ENCODE assay signal across 1 cellular context in the genomic region with DNA sequence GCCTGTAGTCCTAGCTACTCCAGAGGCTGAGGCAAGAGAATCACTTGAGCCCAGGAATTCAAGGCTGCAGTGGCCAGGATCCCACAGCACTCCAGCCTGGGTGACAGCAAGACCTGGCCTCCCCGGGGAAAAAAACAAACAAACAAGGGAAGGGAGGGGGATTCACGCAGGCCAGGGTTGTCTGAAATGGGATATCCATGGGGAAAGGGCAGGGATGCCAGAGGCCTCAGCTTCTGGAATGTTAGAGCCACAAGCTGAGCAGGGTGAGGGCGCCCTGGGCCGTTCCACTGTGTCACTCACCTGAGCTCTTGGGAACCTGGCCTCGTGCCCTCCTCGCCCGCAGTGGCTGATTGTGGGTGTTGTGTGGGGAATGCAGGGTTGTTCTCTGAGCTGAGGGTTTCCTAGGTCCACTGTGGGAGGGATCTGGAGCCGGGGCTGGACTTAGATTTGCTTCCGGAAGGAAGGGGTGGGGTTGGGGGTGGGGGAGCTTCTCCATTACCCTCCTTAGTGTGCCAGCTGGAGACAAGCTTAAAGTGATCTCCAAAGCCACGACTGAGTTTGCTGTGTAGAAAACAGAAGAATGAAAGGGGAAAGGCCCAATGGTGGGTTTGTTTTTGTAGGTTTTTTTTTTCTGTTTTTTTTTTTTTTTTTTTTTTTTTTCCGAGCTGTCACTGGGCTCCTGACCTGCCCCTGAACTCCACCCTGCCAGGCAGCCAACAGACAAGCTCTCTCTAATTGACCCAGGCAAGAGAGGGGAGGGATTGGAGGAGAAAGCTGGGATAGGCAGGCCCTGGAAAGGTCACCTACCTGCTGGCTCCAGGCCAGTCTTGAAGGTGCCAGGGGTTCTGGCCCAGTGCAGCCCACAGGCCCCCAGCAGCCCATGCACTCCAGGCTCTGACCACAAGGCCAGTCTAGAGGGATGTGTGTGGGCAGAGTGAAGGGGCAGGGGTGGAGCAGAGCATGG.
A peak's percentile ranks its signal among the peaks of the same experiment; 100 is the strongest.
TF ChIP-seq lines count a peak whose summit lies in the region.

A gene (minus strand): TSS at position 414 of the 964 bp plus-strand sequence. CDS start 1,189 bp downstream, outside the sequence.

TF ChIP-seq in HepG2, 621 proteins besides CTCF, POLR2A, EP300 and RAD21 (continued from another document and continues in another):
- TF ChIP-seq, protein P1, sequence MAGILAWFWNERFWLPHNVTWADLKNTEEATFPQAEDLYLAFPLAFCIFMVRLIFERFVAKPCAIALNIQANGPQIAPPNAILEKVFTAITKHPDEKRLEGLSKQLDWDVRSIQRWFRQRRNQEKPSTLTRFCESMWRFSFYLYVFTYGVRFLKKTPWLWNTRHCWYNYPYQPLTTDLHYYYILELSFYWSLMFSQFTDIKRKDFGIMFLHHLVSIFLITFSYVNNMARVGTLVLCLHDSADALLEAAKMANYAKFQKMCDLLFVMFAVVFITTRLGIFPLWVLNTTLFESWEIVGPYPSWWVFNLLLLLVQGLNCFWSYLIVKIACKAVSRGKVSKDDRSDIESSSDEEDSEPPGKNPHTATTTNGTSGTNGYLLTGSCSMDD (CRISPR knock-in tag; IDR thresholded peaks at IDR 0.05), result no peak
- TF ChIP-seq PRMT3 (CRISPR knock-in tag; IDR thresholded peaks at IDR 0.05; ENCODE audit: borderline replicate concordance, low read depth) (no peak), ZFP37 (CRISPR knock-in tag; IDR thresholded peaks at IDR 0.05; ENCODE audit: borderline replicate concordance) (peak; percentile 66; the same call in 1 of the 2 replicates), ARHGAP35 (CRISPR knock-in tag; IDR thresholded peaks at IDR 0.05; ENCODE audit: borderline replicate concordance) (peak; percentile 66), RXRB (CRISPR knock-in tag; IDR thresholded peaks at IDR 0.05; ENCODE audit: borderline replicate concordance) (peak; percentile 60), MAF1 (CRISPR knock-in tag; IDR thresholded peaks at IDR 0.05; ENCODE audit: borderline replicate concordance) (no peak; the same call in 1 of the 2 replicates), ZFP1 (CRISPR knock-in tag; IDR thresholded peaks at IDR 0.05) (0 out of 2 replicates have a peak, but pooled peaks have one; percentile 17), IKZF4 (CRISPR knock-in tag; IDR thresholded peaks at IDR 0.05; ENCODE audit: borderline replicate concordance, low read depth, not compliant biosample characterization) (no peak), GZF1 (CRISPR knock-in tag; IDR thresholded peaks at IDR 0.05) (0 out of 2 replicates have a peak, but pooled peaks have one; percentile 44), HNRNPK (IDR thresholded peaks at IDR 0.05; ENCODE audit: low read depth, low read length, poor library complexity, severe bottlenecking) (no peak), ZNF567 (CRISPR knock-in tag; IDR thresholded peaks at IDR 0.05; ENCODE audit: borderline replicate concordance) (0 out of 2 replicates have a peak, but pooled peaks have one; percentile 20), EZH2 (conservative IDR thresholded peaks at IDR 0.05; ENCODE audit: low read depth, low read length) (no peak), ZNF709 (CRISPR knock-in tag; IDR thresholded peaks at IDR 0.05) (no peak; the same call in 1 of the 2 replicates), ZBTB42 (CRISPR knock-in tag; IDR thresholded peaks at IDR 0.05) (no peak), ZNF607 (CRISPR knock-in tag; IDR thresholded peaks at IDR 0.05; ENCODE audit: borderline replicate concordance) (peak; percentile 89)
- TF ChIP-seq, protein P2, sequence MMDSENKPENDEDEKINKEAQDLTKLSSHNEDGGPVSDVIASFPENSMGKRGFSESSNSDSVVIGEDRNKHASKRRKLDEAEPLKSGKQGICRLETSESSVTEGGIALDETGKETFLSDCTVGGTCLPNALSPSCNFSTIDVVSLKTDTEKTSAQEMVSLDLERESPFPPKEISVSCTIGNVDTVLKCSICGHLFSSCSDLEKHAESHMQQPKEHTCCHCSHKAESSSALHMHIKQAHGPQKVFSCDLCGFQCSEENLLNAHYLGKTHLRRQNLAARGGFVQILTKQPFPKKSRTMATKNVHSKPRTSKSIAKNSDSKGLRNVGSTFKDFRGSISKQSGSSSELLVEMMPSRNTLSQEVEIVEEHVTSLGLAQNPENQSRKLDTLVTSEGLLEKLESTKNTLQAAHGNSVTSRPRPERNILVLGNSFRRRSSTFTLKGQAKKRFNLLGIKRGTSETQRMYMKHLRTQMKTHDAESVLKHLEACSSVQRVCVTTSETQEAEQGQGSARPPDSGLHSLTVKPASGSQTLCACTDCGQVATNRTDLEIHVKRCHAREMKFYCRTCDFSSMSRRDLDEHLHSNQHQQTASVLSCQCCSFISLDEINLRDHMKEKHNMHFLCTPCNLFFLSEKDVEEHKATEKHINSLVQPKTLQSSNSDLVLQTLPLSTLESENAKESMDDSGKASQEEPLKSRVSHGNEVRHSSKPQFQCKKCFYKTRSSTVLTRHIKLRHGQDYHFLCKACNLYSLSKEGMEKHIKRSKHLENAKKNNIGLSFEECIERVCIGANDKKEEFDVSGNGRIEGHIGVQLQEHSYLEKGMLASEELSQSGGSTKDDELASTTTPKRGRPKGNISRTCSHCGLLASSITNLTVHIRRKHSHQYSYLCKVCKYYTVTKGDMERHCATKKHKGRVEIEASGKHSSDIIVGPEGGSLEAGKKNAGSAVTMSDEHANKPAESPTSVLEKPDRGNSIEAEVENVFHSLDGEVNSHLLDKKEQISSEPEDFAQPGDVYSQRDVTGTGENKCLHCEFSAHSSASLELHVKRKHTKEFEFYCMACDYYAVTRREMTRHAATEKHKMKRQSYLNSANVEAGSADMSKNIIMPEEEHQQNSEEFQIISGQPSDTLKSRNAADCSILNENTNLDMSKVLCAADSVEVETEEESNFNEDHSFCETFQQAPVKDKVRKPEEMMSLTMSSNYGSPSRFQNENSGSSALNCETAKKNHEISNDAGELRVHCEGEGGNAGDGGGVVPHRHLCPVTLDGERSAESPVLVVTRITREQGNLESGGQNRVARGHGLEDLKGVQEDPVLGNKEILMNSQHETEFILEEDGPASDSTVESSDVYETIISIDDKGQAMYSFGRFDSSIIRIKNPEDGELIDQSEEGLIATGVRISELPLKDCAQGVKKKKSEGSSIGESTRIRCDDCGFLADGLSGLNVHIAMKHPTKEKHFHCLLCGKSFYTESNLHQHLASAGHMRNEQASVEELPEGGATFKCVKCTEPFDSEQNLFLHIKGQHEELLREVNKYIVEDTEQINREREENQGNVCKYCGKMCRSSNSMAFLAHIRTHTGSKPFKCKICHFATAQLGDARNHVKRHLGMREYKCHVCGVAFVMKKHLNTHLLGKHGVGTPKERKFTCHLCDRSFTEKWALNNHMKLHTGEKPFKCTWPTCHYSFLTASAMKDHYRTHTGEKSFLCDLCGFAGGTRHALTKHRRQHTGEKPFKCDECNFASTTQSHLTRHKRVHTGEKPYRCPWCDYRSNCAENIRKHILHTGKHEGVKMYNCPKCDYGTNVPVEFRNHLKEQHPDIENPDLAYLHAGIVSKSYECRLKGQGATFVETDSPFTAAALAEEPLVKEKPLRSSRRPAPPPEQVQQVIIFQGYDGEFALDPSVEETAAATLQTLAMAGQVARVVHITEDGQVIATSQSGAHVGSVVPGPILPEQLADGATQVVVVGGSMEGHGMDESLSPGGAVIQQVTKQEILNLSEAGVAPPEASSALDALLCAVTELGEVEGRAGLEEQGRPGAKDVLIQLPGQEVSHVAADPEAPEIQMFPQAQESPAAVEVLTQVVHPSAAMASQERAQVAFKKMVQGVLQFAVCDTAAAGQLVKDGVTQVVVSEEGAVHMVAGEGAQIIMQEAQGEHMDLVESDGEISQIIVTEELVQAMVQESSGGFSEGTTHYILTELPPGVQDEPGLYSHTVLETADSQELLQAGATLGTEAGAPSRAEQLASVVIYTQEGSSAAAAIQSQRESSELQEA (CRISPR knock-in tag; IDR thresholded peaks at IDR 0.05; ENCODE audit: not compliant biosample characterization), result peak; percentile 46
- TF ChIP-seq, protein P3, sequence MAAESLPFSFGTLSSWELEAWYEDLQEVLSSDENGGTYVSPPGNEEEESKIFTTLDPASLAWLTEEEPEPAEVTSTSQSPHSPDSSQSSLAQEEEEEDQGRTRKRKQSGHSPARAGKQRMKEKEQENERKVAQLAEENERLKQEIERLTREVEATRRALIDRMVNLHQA (CRISPR knock-in tag; IDR thresholded peaks at IDR 0.05), result no peak
- TF ChIP-seq, protein P4, sequence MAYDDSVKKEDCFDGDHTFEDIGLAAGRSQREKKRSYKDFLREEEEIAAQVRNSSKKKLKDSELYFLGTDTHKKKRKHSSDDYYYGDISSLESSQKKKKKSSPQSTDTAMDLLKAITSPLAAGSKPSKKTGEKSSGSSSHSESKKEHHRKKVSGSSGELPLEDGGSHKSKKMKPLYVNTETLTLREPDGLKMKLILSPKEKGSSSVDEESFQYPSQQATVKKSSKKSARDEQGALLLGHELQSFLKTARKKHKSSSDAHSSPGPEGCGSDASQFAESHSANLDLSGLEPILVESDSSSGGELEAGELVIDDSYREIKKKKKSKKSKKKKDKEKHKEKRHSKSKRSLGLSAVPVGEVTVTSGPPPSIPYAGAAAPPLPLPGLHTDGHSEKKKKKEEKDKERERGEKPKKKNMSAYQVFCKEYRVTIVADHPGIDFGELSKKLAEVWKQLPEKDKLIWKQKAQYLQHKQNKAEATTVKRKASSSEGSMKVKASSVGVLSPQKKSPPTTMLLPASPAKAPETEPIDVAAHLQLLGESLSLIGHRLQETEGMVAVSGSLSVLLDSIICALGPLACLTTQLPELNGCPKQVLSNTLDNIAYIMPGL (CRISPR knock-in tag; IDR thresholded peaks at IDR 0.05; ENCODE audit: borderline replicate concordance in 1 of 2, low read depth in 1 of 2), result peak; percentile 80; a peak in 3 of 4 replicates
- TF ChIP-seq, protein P5, sequence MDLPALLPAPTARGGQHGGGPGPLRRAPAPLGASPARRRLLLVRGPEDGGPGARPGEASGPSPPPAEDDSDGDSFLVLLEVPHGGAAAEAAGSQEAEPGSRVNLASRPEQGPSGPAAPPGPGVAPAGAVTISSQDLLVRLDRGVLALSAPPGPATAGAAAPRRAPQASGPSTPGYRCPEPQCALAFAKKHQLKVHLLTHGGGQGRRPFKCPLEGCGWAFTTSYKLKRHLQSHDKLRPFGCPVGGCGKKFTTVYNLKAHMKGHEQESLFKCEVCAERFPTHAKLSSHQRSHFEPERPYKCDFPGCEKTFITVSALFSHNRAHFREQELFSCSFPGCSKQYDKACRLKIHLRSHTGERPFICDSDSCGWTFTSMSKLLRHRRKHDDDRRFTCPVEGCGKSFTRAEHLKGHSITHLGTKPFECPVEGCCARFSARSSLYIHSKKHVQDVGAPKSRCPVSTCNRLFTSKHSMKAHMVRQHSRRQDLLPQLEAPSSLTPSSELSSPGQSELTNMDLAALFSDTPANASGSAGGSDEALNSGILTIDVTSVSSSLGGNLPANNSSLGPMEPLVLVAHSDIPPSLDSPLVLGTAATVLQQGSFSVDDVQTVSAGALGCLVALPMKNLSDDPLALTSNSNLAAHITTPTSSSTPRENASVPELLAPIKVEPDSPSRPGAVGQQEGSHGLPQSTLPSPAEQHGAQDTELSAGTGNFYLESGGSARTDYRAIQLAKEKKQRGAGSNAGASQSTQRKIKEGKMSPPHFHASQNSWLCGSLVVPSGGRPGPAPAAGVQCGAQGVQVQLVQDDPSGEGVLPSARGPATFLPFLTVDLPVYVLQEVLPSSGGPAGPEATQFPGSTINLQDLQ (CRISPR knock-in tag; IDR thresholded peaks at IDR 0.05), result no peak; the same call in 1 of the 2 replicates
- TF ChIP-seq, protein P6, sequence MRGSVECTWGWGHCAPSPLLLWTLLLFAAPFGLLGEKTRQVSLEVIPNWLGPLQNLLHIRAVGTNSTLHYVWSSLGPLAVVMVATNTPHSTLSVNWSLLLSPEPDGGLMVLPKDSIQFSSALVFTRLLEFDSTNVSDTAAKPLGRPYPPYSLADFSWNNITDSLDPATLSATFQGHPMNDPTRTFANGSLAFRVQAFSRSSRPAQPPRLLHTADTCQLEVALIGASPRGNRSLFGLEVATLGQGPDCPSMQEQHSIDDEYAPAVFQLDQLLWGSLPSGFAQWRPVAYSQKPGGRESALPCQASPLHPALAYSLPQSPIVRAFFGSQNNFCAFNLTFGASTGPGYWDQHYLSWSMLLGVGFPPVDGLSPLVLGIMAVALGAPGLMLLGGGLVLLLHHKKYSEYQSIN (CRISPR knock-in tag; IDR thresholded peaks at IDR 0.05; ENCODE audit: borderline replicate concordance), result no peak
- TF ChIP-seq, protein P7, sequence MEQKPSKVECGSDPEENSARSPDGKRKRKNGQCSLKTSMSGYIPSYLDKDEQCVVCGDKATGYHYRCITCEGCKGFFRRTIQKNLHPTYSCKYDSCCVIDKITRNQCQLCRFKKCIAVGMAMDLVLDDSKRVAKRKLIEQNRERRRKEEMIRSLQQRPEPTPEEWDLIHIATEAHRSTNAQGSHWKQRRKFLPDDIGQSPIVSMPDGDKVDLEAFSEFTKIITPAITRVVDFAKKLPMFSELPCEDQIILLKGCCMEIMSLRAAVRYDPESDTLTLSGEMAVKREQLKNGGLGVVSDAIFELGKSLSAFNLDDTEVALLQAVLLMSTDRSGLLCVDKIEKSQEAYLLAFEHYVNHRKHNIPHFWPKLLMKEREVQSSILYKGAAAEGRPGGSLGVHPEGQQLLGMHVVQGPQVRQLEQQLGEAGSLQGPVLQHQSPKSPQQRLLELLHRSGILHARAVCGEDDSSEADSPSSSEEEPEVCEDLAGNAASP (CRISPR knock-in tag; IDR thresholded peaks at IDR 0.05; ENCODE audit: borderline replicate concordance), result peak; percentile 68; the same call in 1 of the 2 replicates
- TF ChIP-seq, protein P8, sequence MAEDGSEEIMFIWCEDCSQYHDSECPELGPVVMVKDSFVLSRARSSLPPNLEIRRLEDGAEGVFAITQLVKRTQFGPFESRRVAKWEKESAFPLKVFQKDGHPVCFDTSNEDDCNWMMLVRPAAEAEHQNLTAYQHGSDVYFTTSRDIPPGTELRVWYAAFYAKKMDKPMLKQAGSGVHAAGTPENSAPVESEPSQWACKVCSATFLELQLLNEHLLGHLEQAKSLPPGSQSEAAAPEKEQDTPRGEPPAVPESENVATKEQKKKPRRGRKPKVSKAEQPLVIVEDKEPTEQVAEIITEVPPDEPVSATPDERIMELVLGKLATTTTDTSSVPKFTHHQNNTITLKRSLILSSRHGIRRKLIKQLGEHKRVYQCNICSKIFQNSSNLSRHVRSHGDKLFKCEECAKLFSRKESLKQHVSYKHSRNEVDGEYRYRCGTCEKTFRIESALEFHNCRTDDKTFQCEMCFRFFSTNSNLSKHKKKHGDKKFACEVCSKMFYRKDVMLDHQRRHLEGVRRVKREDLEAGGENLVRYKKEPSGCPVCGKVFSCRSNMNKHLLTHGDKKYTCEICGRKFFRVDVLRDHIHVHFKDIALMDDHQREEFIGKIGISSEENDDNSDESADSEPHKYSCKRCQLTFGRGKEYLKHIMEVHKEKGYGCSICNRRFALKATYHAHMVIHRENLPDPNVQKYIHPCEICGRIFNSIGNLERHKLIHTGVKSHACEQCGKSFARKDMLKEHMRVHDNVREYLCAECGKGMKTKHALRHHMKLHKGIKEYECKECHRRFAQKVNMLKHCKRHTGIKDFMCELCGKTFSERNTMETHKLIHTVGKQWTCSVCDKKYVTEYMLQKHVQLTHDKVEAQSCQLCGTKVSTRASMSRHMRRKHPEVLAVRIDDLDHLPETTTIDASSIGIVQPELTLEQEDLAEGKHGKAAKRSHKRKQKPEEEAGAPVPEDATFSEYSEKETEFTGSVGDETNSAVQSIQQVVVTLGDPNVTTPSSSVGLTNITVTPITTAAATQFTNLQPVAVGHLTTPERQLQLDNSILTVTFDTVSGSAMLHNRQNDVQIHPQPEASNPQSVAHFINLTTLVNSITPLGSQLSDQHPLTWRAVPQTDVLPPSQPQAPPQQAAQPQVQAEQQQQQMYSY (CRISPR knock-in tag; IDR thresholded peaks at IDR 0.05), result no peak; the same call in 1 of the 2 replicates
- TF ChIP-seq, protein P9, sequence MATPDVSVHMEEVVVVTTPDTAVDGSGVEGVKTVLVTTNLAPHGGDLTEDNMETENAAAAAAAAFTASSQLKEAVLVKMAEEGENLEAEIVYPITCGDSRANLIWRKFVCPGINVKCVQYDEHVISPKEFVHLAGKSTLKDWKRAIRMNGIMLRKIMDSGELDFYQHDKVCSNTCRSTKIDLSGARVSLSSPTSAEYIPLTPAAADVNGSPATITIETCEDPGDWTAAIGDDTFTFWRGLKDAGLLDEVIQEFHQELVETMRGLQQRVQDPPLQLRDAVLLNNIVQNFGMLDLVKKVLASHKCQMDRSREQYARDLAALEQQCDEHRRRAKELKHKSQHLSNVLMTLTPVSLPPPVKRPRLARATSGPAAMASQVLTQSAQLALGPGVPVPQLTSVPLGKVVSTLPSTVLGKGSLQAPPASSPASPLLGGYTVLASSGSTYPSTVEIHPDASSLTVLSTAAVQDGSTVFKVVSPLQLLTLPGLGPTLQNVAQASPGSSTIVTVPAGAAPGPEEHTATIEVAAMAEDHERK (CRISPR knock-in tag; IDR thresholded peaks at IDR 0.05; ENCODE audit: low read depth), result no peak
